ENCODE assay signal across 24 cellular contexts in the genomic region with DNA sequence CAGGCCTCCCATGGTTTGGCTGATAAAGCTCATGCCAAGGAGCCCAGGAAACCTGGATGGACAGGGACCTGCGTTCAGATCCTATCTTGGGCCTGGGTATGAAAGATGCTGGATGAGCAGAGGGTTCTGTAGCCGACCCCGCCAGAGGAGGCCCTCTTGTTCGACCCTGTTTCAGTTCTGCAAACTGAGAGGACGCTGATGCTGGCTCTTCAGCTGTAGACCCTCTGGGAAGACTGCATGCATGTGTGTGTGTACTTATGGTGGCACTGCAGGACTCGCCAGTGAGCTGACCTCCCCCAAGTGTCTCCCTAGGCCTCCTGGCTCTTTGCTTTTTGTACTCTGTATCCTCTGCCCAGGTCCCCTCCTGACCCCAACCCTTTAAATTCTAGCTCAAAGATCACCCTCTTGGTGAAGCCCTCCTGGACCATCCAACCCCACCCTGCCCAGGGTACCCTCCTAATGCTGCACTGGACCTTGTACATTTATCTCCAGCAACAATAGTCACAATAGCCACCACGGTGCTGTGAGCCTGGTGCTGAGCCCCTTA. TPM values are rescaled to one million over a fixed set of nuclear protein-coding genes. Genes with fewer than 3 reads are reported as not detected.
DNase-seq lines count a peak whose midpoint lies in the region; FAIRE-seq and TF ChIP-seq lines count a peak whose summit lies in the region.
"Had no signal": no experiment of that assay in that cellular context is flagged by ENCODE, and none has a peak within 500 bp of the region (broad histone marks: within the 10 kb centered on the region; RNA-seq: fewer than 3 reads in every experiment).

No MANE protein-coding gene starts in this region.

- no peaks in the 10 kb centered on the region for H3K79me2 ChIP-seq in neural progenitor cell (ENCODE audit: low read depth)

- no peaks in the 10 kb centered on the region for H3K27me3 ChIP-seq in neural progenitor cell
- H3K27me3 ChIP-seq in breast epithelium, result no peaks in the 10 kb centered on the region
- H3K27me3 ChIP-seq: BE2C, brain microvascular endothelial cell, suprapubic skin had no signal

- no peaks in the 10 kb centered on the region for H3K9me3 Mint-ChIP-seq in dendritic cell treated with granulocyte-macrophage colony-stimulating factor and Interleukin-4, amounts not matched to agents 40 ng/mL and 50 ng/mL, for 4 days
- H3K9me3 Mint-ChIP-seq in neural progenitor cell (peaks cover 2% of the 10 kb centered on the region), glutamatergic neuron (ENCODE audit: unreplicated experiment) (no peaks in the 10 kb centered on the region)

- H3F3A ChIP-seq in neural progenitor cell (ENCODE audit: low read depth), result no peaks in the 10 kb centered on the region

- no peak for FAIRE-seq in GM12891 (lab: Jason Lieb, UNC)
- FAIRE-seq: G401.6 had no signal

- H3K4me1 Mint-ChIP-seq in dendritic cell treated with granulocyte-macrophage colony-stimulating factor and Interleukin-4, amounts not matched to agents 40 ng/mL and 50 ng/mL, for 4 days (ENCODE audit: low read depth), result peaks cover 38% of the 10 kb centered on the region
- peaks cover 9% of the 10 kb centered on the region for H3K4me1 Mint-ChIP-seq in neural progenitor cell
- no peaks in the 10 kb centered on the region for H3K4me1 Mint-ChIP-seq in glutamatergic neuron (ENCODE audit: low read depth, unreplicated experiment)
- H3K4me1 Mint-ChIP-seq: activated CD4-positive, alpha-beta T cell treated with anti-CD3 and anti-CD28 coated beads for 36 hours had no signal

- no peaks in the 10 kb centered on the region for H4K20me1 ChIP-seq in neural progenitor cell (ENCODE audit: low read depth)

- DNase-seq in NOMO-1 treated with DMSO at 0.1 percent for 48 hours (lab: John Stamatoyannopoulos, UW; ENCODE audit: unreplicated experiment), result peak; percentile 15
- no peak for DNase-seq in NOMO-1 (lab: John Stamatoyannopoulos, UW; ENCODE audit: unreplicated experiment in 2 of 2)
- DNase-seq in GM12891 (ENCODE audit: insufficient read length, low spot score), result no peak
- DNase-seq in neural progenitor cell (ENCODE audit: low spot score), result no peak
- no peak for DNase-seq in breast epithelium (ENCODE audit: low spot score in 2 of 2)
- no peak for DNase-seq in NCI-H510A treated with DMSO at 0.1 percent for 48 hours (lab: John Stamatoyannopoulos, UW)
- DNase-seq in glutamatergic neuron, result no peak
- DNase-seq: activated CD4-positive, alpha-beta T cell treated with anti-CD3 and anti-CD28 coated beads for 36 hours; BE2C; Karpas-422; NCI-H1092 treated with DMSO at 0.1 percent for 48 hours; NCI-H526 treated with DMSO at 0.1 percent for 48 hours; SK-N-SH; stimulated activated CD4-positive, alpha-beta T cell treated with anti-CD3 and anti-CD28 coated beads, Interleukin-2, amount 100 ng/mL, for 48 hours; T-helper 9 cell had no signal

- H2AFZ ChIP-seq in neural progenitor cell (replicated peaks), result no peak overlapping the region

- H3K4me3 Mint-ChIP-seq in dendritic cell treated with granulocyte-macrophage colony-stimulating factor and Interleukin-4, amounts not matched to agents 40 ng/mL and 50 ng/mL, for 4 days, result no peak overlapping the region
- no peak overlapping the region for H3K4me3 Mint-ChIP-seq in neural progenitor cell
- no peak overlapping the region for H3K4me3 Mint-ChIP-seq in glutamatergic neuron (ENCODE audit: unreplicated experiment)
- H3K4me3 Mint-ChIP-seq: activated CD4-positive, alpha-beta T cell treated with anti-CD3 and anti-CD28 coated beads for 36 hours; activated naive CD8-positive, alpha-beta T cell had no signal

- H3K4me2 ChIP-seq in neural progenitor cell, result no peak overlapping the region
- H3K4me2 ChIP-seq: SK-N-SH had no signal

- H3K27ac ChIP-seq in neural progenitor cell, result no peak overlapping the region
- no peak overlapping the region for H3K27ac ChIP-seq in breast epithelium
- H3K27ac ChIP-seq: 22Rv1, brain microvascular endothelial cell, suprapubic skin had no signal

- TF ChIP-seq CTCF in neural progenitor cell (IDR thresholded peaks at IDR 0.05) (no peak), breast epithelium (IDR thresholded peaks at IDR 0.05) (no peak), glutamatergic neuron (IDR thresholded peaks at IDR 0.05; ENCODE audit: partially characterized antibody, unreplicated experiment) (no peak)

- H3K4me3 ChIP-seq in neural progenitor cell (no peak overlapping the region), breast epithelium (no peak overlapping the region)
- H3K4me3 ChIP-seq: suprapubic skin had no signal

- H3K36me3 Mint-ChIP-seq in dendritic cell treated with granulocyte-macrophage colony-stimulating factor and Interleukin-4, amounts not matched to agents 40 ng/mL and 50 ng/mL, for 4 days (ENCODE audit: low read depth), result no peaks in the 10 kb centered on the region
- H3K36me3 Mint-ChIP-seq in neural progenitor cell, result no peaks in the 10 kb centered on the region
- no peaks in the 10 kb centered on the region for H3K36me3 Mint-ChIP-seq in glutamatergic neuron (ENCODE audit: unreplicated experiment)
- H3K36me3 Mint-ChIP-seq: activated naive CD8-positive, alpha-beta T cell had no signal

- H3K9ac ChIP-seq in neural progenitor cell, result no peak overlapping the region
- H3K9ac ChIP-seq: SK-N-SH had no signal

- H3K27me3 Mint-ChIP-seq in dendritic cell treated with granulocyte-macrophage colony-stimulating factor and Interleukin-4, amounts not matched to agents 40 ng/mL and 50 ng/mL, for 4 days, result no peaks in the 10 kb centered on the region
- H3K27me3 Mint-ChIP-seq in neural progenitor cell (ENCODE audit: insufficient read depth, low read depth) (peaks cover 10% of the 10 kb centered on the region), glutamatergic neuron (ENCODE audit: unreplicated experiment) (peaks cover 5% of the 10 kb centered on the region)
- H3K27me3 Mint-ChIP-seq: activated CD4-positive, alpha-beta T cell treated with anti-CD3 and anti-CD28 coated beads for 36 hours; activated naive CD8-positive, alpha-beta T cell had no signal

- TF ChIP-seq POLR2A in GM12891 (IDR thresholded peaks at IDR 0.05; ENCODE audit: low read depth, low read length) (no peak), breast epithelium (IDR thresholded peaks at IDR 0.05) (no peak)

- no peaks in the 10 kb centered on the region for H3K36me3 ChIP-seq in neural progenitor cell
- no peaks in the 10 kb centered on the region for H3K36me3 ChIP-seq in breast epithelium
- H3K36me3 ChIP-seq: BE2C, brain microvascular endothelial cell, suprapubic skin had no signal

- H3K27ac Mint-ChIP-seq in dendritic cell treated with granulocyte-macrophage colony-stimulating factor and Interleukin-4, amounts not matched to agents 40 ng/mL and 50 ng/mL, for 4 days, result peak overlapping the region; percentile 68
- peak overlapping the region; percentile 64 for H3K27ac Mint-ChIP-seq in neural progenitor cell
- no peak overlapping the region for H3K27ac Mint-ChIP-seq in glutamatergic neuron (ENCODE audit: unreplicated experiment)
- H3K27ac Mint-ChIP-seq: activated CD4-positive, alpha-beta T cell treated with anti-CD3 and anti-CD28 coated beads for 36 hours; activated naive CD8-positive, alpha-beta T cell had no signal

- H3K4me1 ChIP-seq in neural progenitor cell (no peaks in the 10 kb centered on the region), breast epithelium (no peaks in the 10 kb centered on the region)

- H3K9me3 ChIP-seq in neural progenitor cell (ENCODE audit: low read depth), result no peaks in the 10 kb centered on the region
- no peaks in the 10 kb centered on the region for H3K9me3 ChIP-seq in breast epithelium
- H3K9me3 ChIP-seq: BE2C, SK-N-SH, suprapubic skin had no signal

- intact Hi-C loops in dendritic cell treated with granulocyte-macrophage colony-stimulating factor and Interleukin-4, amounts not matched to agents 40 ng/mL and 50 ng/mL, for 4 days (cut with micrococcal nuclease), result no loop called here
- intact Hi-C loops in breast epithelium (cut with DNase I; ENCODE audit: low total_unique reads), result loop anchor here (10.0 kb wide), 1 partner anchor 217 kb away; the partner anchor contains the start of gene GNAI3

TF ChIP-seq in GM12891, 5 proteins besides CTCF, POLR2A, EP300 and RAD21:
- TF ChIP-seq PAX5 (IDR thresholded peaks at IDR 0.05; ENCODE audit: insufficient read depth, low read length, severe bottlenecking) (no peak), SPI1 (IDR thresholded peaks at IDR 0.05; ENCODE audit: low read depth, low read length) (peak; percentile 70)

RNA-seq across cellular contexts. Expression of gene EPS8L3, which starts 1.6 kb away (rescaled TPM):
- not detected for polyA plus RNA-seq in GM12891 (2012; ENCODE audit: low read depth, missing spikeins)
- total RNA-seq in neural progenitor cell (ENCODE audit: low replicate concordance) (not detected in 2 replicates), breast epithelium (1 to 10 TPM in 1 of 3 donors, not detected in 2; 3.6 TPM), glutamatergic neuron (ENCODE audit: unreplicated experiment) (not detected)
- total RNA-seq: activated CD4-positive, alpha-beta T cell treated with anti-CD3 and anti-CD28 coated beads for 36 hours; dermis microvascular lymphatic vessel endothelial cell; lower leg skin; myocyte; suprapubic skin had no signal
- polyA plus RNA-seq: SK-N-SH had no signal

RNA-seq across cellular contexts. Expression of gene GSTM3, which starts 21.3 kb away (rescaled TPM):
- polyA plus RNA-seq in GM12891 (2012; ENCODE audit: low read depth, missing spikeins), result 10.0 TPM
- total RNA-seq in neural progenitor cell (ENCODE audit: low replicate concordance), result 6.4 and 12.9 TPM in 2 replicates
- 100 to 1,000 TPM in 2 of 3 donors, 10 to 100 TPM in 1; 40.0 to 226 (median 105) TPM for total RNA-seq in breast epithelium
- 8.3 TPM for total RNA-seq in glutamatergic neuron (ENCODE audit: unreplicated experiment)

RNA-seq across cellular contexts. Expression of gene GSTM5, which starts 50.1 kb away (rescaled TPM):
- 0.06 TPM for polyA plus RNA-seq in GM12891 (2012; ENCODE audit: low read depth, missing spikeins)
- total RNA-seq in neural progenitor cell (ENCODE audit: low replicate concordance), result 0.62 TPM in 1 of 2 replicates, not detected in the other
- 1 to 10 TPM; 1.8 to 4.6 (median 3.6) TPM for total RNA-seq in breast epithelium
- total RNA-seq in glutamatergic neuron (ENCODE audit: unreplicated experiment), result 0.20 TPM
- total RNA-seq: dermis microvascular lymphatic vessel endothelial cell, myocyte had no signal
- polyA plus RNA-seq: SK-N-SH had no signal
